ENCODE assay signal across 39 cellular contexts in genomic region chr1:18812540-18812939, GRCh38. TPM values are rescaled to one million over a fixed set of nuclear protein-coding genes. Genes with fewer than 3 reads are reported as not detected.
"Had no signal": no experiment of that assay in that cellular context is flagged by ENCODE, and none has a peak within 500 bp of the region (broad histone marks: within the 10 kb centered on the region; RNA-seq: fewer than 3 reads in every experiment).

No MANE protein-coding gene starts in this region.

- H3K36me3 ChIP-seq: adrenal gland, brain microvascular endothelial cell, breast epithelium had no signal

- H3K4me3 Mint-ChIP-seq: activated B cell treated with CpG ODN at 0.5 μM for 24 hours; activated CD4-positive, alpha-beta memory T cell treated with anti-CD3 and anti-CD28 coated beads for 36 hours; activated CD4-positive, alpha-beta T cell treated with anti-CD3 and anti-CD28 coated beads, Interleukin-2, amount 10 ng/mL, durations not matched to agents 24 days and 14 days; activated CD8-positive, alpha-beta T cell treated with anti-CD3 and anti-CD28 coated beads for 36 hours; activated naive CD4-positive, alpha-beta T cell treated with anti-CD3 and anti-CD28 coated beads for 36 hours; activated naive CD8-positive, alpha-beta T cell treated with anti-CD3 and anti-CD28 coated beads for 36 hours; activated T-cell treated with anti-CD3 and anti-CD28 coated beads, Interleukin-2, amount 50 U/mL, for 4 hours; activated T-cell treated with anti-CD3 and anti-CD28 coated beads, Interleukin-2, amount 50 U/mL, for 72 hours; activated T-helper 1 cell treated with anti-CD3 and anti-CD28 coated beads, Interleukin-12 subunit alpha, Interleukin-12 subunit beta, Interleukin-2, Interleukin-4 antibody, amounts not matched to agents 30 ng/mL and 10 ng/mL and 1 ng/mL, durations not matched to agents 14 hours and 24 hours and 36 hours; activated T-helper 17 cell treated with anti-CD3 and anti-CD28 coated beads, Interleukin-2, amount 50 U/mL, for 72 hours; T-helper 1 cell treated with Interleukin-12 subunit alpha and Interleukin-12 subunit beta and Interleukin-4 antibody, amounts not matched to agents 30 μg/mL and 1 μg/mL, for 36 hours; T-helper 2 cell treated with Interferon-gamma antibody and Interleukin-4, amounts not matched to agents 5 μg/mL and 100 μg/mL, for 36 hours had no signal

- DNase-seq: activated B cell treated with CpG ODN at 0.5 μM for 24 hours; activated CD4-positive, alpha-beta memory T cell treated with anti-CD3 and anti-CD28 coated beads for 36 hours; activated CD4-positive, alpha-beta T cell treated with anti-CD3 and anti-CD28 coated beads for 4 hours; activated CD4-positive, alpha-beta T cell treated with anti-CD3 and anti-CD28 coated beads, Interleukin-2, amount 10 ng/mL, durations not matched to agents 24 days and 14 days; activated CD4-positive, alpha-beta T cell treated with anti-CD3 and anti-CD28 coated beads, Interleukin-2, amount 50 U/mL, for 1 hour; activated CD4-positive, alpha-beta T cell treated with anti-CD3 and anti-CD28 coated beads, Interleukin-2, amount 50 U/mL, for 4 hours; activated CD4-positive, CD25-positive, alpha-beta regulatory T cell treated with anti-CD3 and anti-CD28 coated beads, Interleukin-2, amount 50 U/mL, for 72 hours; activated CD8-positive, alpha-beta memory T cell treated with anti-CD3 and anti-CD28 coated beads, Interleukin-2, amount 50 U/mL, for 4 hours; activated CD8-positive, alpha-beta T cell treated with anti-CD3 and anti-CD28 coated beads for 36 hours; activated effector memory CD4-positive, alpha-beta T cell treated with anti-CD3 and anti-CD28 coated beads, Interleukin-2, amount 50 U/mL, for 16 hours; activated gamma-delta T cell treated with Interleukin-2 at 50 U/mL for 16 hours; activated naive CD4-positive, alpha-beta T cell; activated naive CD4-positive, alpha-beta T cell treated with anti-CD3 and anti-CD28 coated beads for 36 hours; activated naive CD4-positive, alpha-beta T cell treated with anti-CD3 and anti-CD28 coated beads, Interleukin-2, amount 50 U/mL, for 16 hours; activated naive CD8-positive, alpha-beta T cell treated with anti-CD3 and anti-CD28 coated beads for 36 hours; activated T-cell treated with anti-CD3 and anti-CD28 coated beads for 4 hours; activated T-cell treated with anti-CD3 and anti-CD28 coated beads, Interleukin-2, amount 50 U/mL, for 1 hour; activated T-cell treated with anti-CD3 and anti-CD28 coated beads, Interleukin-2, amount 50 U/mL, for 4 hours; activated T-cell treated with anti-CD3 and anti-CD28 coated beads, Interleukin-2, amount 50 U/mL, for 72 hours; adrenal gland; amniotic stem cell; aorta; body of pancreas; brain microvascular endothelial cell; central memory CD4-positive, alpha-beta T cell; T-helper 2 cell; T-helper 9 cell had no signal

- ATAC-seq: activated CD8-positive, alpha-beta T cell treated with anti-CD3 and anti-CD28 coated beads for 36 hours; activated naive CD4-positive, alpha-beta T cell treated with anti-CD3 and anti-CD28 coated beads, Interleukin-2, amount 50 U/mL, for 72 hours; activated T-cell treated with anti-CD3 and anti-CD28 coated beads, Interleukin-2, amount 50 U/mL, for 4 hours; activated T-cell treated with anti-CD3 and anti-CD28 coated beads, Interleukin-2, amount 50 U/mL, for 72 hours; activated T-helper 17 cell treated with anti-CD3 and anti-CD28 coated beads, Interleukin-2, amount 50 U/mL, for 72 hours; body of pancreas had no signal

- FAIRE-seq: astrocyte, TTC549 had no signal

- H3K9me3 Mint-ChIP-seq: activated B cell treated with CpG ODN at 0.5 μM for 24 hours; activated CD4-positive, alpha-beta memory T cell treated with anti-CD3 and anti-CD28 coated beads for 36 hours; activated CD4-positive, alpha-beta T cell treated with anti-CD3 and anti-CD28 coated beads, Interleukin-2, amount 10 ng/mL, durations not matched to agents 24 days and 14 days; activated CD8-positive, alpha-beta T cell treated with anti-CD3 and anti-CD28 coated beads for 36 hours; activated naive CD4-positive, alpha-beta T cell treated with anti-CD3 and anti-CD28 coated beads for 36 hours; activated naive CD4-positive, alpha-beta T cell treated with anti-CD3 and anti-CD28 coated beads, Interleukin-2, amount 50 U/mL, for 72 hours; activated naive CD8-positive, alpha-beta T cell treated with anti-CD3 and anti-CD28 coated beads for 36 hours; activated T-cell treated with anti-CD3 and anti-CD28 coated beads, Interleukin-2, amount 50 U/mL, for 4 hours; activated T-cell treated with anti-CD3 and anti-CD28 coated beads, Interleukin-2, amount 50 U/mL, for 72 hours; activated T-helper 1 cell treated with anti-CD3 and anti-CD28 coated beads, Interleukin-12 subunit alpha, Interleukin-12 subunit beta, Interleukin-2, Interleukin-4 antibody, amounts not matched to agents 30 ng/mL and 10 ng/mL and 1 ng/mL, durations not matched to agents 14 hours and 24 hours and 36 hours; activated T-helper 17 cell treated with anti-CD3 and anti-CD28 coated beads, Interleukin-2, amount 50 U/mL, for 72 hours; T-helper 1 cell treated with Interleukin-12 subunit alpha and Interleukin-12 subunit beta and Interleukin-4 antibody, amounts not matched to agents 30 μg/mL and 1 μg/mL, for 36 hours; T-helper 2 cell treated with Interferon-gamma antibody and Interleukin-4, amounts not matched to agents 5 μg/mL and 100 μg/mL, for 36 hours had no signal

- H3K36me3 Mint-ChIP-seq: activated CD4-positive, alpha-beta memory T cell treated with anti-CD3 and anti-CD28 coated beads for 36 hours; activated naive CD4-positive, alpha-beta T cell treated with anti-CD3 and anti-CD28 coated beads, Interleukin-2, amount 50 U/mL, for 72 hours; activated naive CD8-positive, alpha-beta T cell treated with anti-CD3 and anti-CD28 coated beads for 36 hours had no signal

- H3K4me1 Mint-ChIP-seq: activated B cell treated with CpG ODN at 0.5 μM for 24 hours; activated CD4-positive, alpha-beta T cell treated with anti-CD3 and anti-CD28 coated beads, Interleukin-2, amount 10 ng/mL, durations not matched to agents 24 days and 14 days; activated naive CD8-positive, alpha-beta T cell treated with anti-CD3 and anti-CD28 coated beads for 36 hours; activated T-helper 17 cell treated with anti-CD3 and anti-CD28 coated beads, Interleukin-2, amount 50 U/mL, for 72 hours had no signal

- H3K4me3 ChIP-seq: adrenal gland, body of pancreas, breast epithelium had no signal

- H3K4me1 ChIP-seq: adrenal gland, body of pancreas, breast epithelium had no signal

- H3K27ac ChIP-seq: adrenal gland, body of pancreas, brain microvascular endothelial cell, breast epithelium, VCaP had no signal

- H3K9me3 ChIP-seq: adrenal gland, body of pancreas, breast epithelium had no signal

- H3K27ac Mint-ChIP-seq: activated B cell treated with CpG ODN at 0.5 μM for 24 hours; activated CD4-positive, alpha-beta memory T cell treated with anti-CD3 and anti-CD28 coated beads for 36 hours; activated CD4-positive, alpha-beta T cell treated with anti-CD3 and anti-CD28 coated beads, Interleukin-2, amount 10 ng/mL, durations not matched to agents 24 days and 14 days; activated CD8-positive, alpha-beta T cell treated with anti-CD3 and anti-CD28 coated beads for 36 hours; activated naive CD4-positive, alpha-beta T cell treated with anti-CD3 and anti-CD28 coated beads for 36 hours; activated naive CD4-positive, alpha-beta T cell treated with anti-CD3 and anti-CD28 coated beads, Interleukin-2, amount 50 U/mL, for 72 hours; activated naive CD8-positive, alpha-beta T cell treated with anti-CD3 and anti-CD28 coated beads for 36 hours; activated T-cell treated with anti-CD3 and anti-CD28 coated beads, Interleukin-2, amount 50 U/mL, for 72 hours; activated T-helper 1 cell treated with anti-CD3 and anti-CD28 coated beads, Interleukin-12 subunit alpha, Interleukin-12 subunit beta, Interleukin-2, Interleukin-4 antibody, amounts not matched to agents 30 ng/mL and 10 ng/mL and 1 ng/mL, durations not matched to agents 14 hours and 24 hours and 36 hours; activated T-helper 17 cell treated with anti-CD3 and anti-CD28 coated beads, Interleukin-2, amount 50 U/mL, for 72 hours; T-helper 1 cell treated with Interleukin-12 subunit alpha and Interleukin-12 subunit beta and Interleukin-4 antibody, amounts not matched to agents 30 μg/mL and 1 μg/mL, for 36 hours; T-helper 2 cell treated with Interferon-gamma antibody and Interleukin-4, amounts not matched to agents 5 μg/mL and 100 μg/mL, for 36 hours had no signal

- H3K27me3 ChIP-seq: adrenal gland, body of pancreas, brain microvascular endothelial cell had no signal

RNA-seq across cellular contexts. Expression of gene TAS1R2, which starts 46.9 kb away (rescaled TPM):
- total RNA-seq: activated B cell treated with CpG ODN at 0.5 μM for 24 hours; activated CD4-positive, alpha-beta memory T cell treated with anti-CD3 and anti-CD28 coated beads for 36 hours; activated CD4-positive, alpha-beta T cell treated with anti-CD3 and anti-CD28 coated beads, Interleukin-2, amount 10 ng/mL, durations not matched to agents 24 days and 14 days; activated CD8-positive, alpha-beta memory T cell treated with anti-CD3 and anti-CD28 coated beads for 36 hours; activated CD8-positive, alpha-beta T cell treated with anti-CD3 and anti-CD28 coated beads for 36 hours; activated naive CD4-positive, alpha-beta T cell treated with anti-CD3 and anti-CD28 coated beads for 36 hours; activated naive CD4-positive, alpha-beta T cell treated with anti-CD3 and anti-CD28 coated beads, Interleukin-2, amount 50 U/mL, for 72 hours; activated naive CD8-positive, alpha-beta T cell treated with anti-CD3 and anti-CD28 coated beads for 36 hours; activated T-cell treated with anti-CD3 and anti-CD28 coated beads, Interleukin-2, amount 50 U/mL, for 4 hours; activated T-cell treated with anti-CD3 and anti-CD28 coated beads, Interleukin-2, amount 50 U/mL, for 72 hours; activated T-helper 1 cell treated with anti-CD3 and anti-CD28 coated beads, Interleukin-12 subunit alpha, Interleukin-12 subunit beta, Interleukin-2, Interleukin-4 antibody, amounts not matched to agents 30 ng/mL and 10 ng/mL and 1 ng/mL, durations not matched to agents 14 hours and 24 hours and 36 hours; activated T-helper 17 cell treated with anti-CD3 and anti-CD28 coated beads, Interleukin-2, amount 50 U/mL, for 72 hours; adrenal gland; aorta; astrocyte; body of pancreas; breast epithelium; cardiac septum; cerebellum had no signal
- polyA plus RNA-seq: adrenal gland, aorta had no signal
